8 cellular contexts compared by ENCODE assay signal in the genomic region with DNA sequence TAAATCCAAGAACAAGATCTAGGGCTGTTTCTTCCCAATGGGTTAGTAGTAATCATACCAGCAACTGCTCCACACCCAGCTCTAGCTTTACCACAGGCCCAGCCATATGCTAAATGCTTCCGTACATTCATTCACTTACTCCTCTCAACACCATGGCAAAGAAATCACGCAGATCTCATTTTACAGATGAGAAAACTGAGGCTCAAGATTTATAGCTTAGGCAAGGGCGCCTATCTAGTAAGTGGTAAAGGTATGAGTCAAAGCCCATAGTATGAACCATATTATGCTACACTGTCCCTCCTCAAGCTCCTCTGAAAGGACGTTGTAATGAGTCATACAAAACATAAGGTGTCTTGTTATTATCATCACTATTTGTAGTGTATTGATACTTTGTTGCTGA.
DNase-seq lines count a peak whose midpoint lies in the region; ATAC-seq and TF ChIP-seq lines count a peak whose summit lies in the region.

No MANE protein-coding gene starts in this region.

- H3K9me3 ChIP-seq in upper lobe of left lung, result no peaks in the 10 kb centered on the region
- no peaks in the 10 kb centered on the region for H3K9me3 ChIP-seq in MM.1S (replicated peaks; ENCODE audit: insufficient read depth, low read length)

- no peaks in the 10 kb centered on the region for H3K79me2 ChIP-seq in MM.1S (ENCODE audit: low read length)

- H3K9ac ChIP-seq in MM.1S (ENCODE audit: low read length), result no peak overlapping the region

- H3K36me3 Mint-ChIP-seq in immature natural killer cell, result peaks cover 7 to 30% (median 20%) of the 10 kb centered on the region in 3 donors

- TF ChIP-seq EP300 in upper lobe of left lung (IDR thresholded peaks at IDR 0.05), result no peak

- no peak overlapping the region for H3K4me2 ChIP-seq in MM.1S (ENCODE audit: low read depth, low read length)

- no peak overlapping the region for H3K4me3 ChIP-seq in upper lobe of left lung
- no peak overlapping the region for H3K4me3 ChIP-seq in MM.1S (ENCODE audit: low read length)

- TF ChIP-seq POLR2A in upper lobe of left lung (IDR thresholded peaks at IDR 0.05), result no peak

- H3K27ac ChIP-seq in upper lobe of left lung, result no peak overlapping the region
- no peak overlapping the region for H3K27ac ChIP-seq in MM.1S (ENCODE audit: low read length)

- H3F3A ChIP-seq in MM.1S (ENCODE audit: insufficient read depth, low read length), result no peaks in the 10 kb centered on the region

- H3K36me3 ChIP-seq in upper lobe of left lung, result no peaks in the 10 kb centered on the region
- H3K36me3 ChIP-seq in MM.1S (replicated peaks; ENCODE audit: insufficient read depth, low read length), result no peaks in the 10 kb centered on the region

- H3K4me3 Mint-ChIP-seq in immature natural killer cell, result peak overlapping the region in 1 of 5 donors; percentile 74

- DNase-seq in immature natural killer cell (peak in 1 of 3 donors; percentile 22), upper lobe of left lung (no peak), GDM1 (lab: John Stamatoyannopoulos, UW) (no peak), MM.1S (no peak)
- DNase-seq in effector CD4-positive, alpha-beta T cell, result no peak

- peaks cover 18 to 19% of the 10 kb centered on the region in 2 donors for H3K4me1 Mint-ChIP-seq in immature natural killer cell

- H3K4me1 ChIP-seq in upper lobe of left lung (peaks cover 0 to 5% (median 0%) of the 10 kb centered on the region in 4 donors), MM.1S (ENCODE audit: low read length) (no peaks in the 10 kb centered on the region; the same call in 1 of the 2 replicates)

- peaks cover 0 to 6% (median 2%) of the 10 kb centered on the region in 3 donors for H3K27me3 Mint-ChIP-seq in immature natural killer cell (ENCODE audit: low read depth in 3 of 3)

- H3K9me3 Mint-ChIP-seq in immature natural killer cell, result no peaks in the 10 kb centered on the region

- peak overlapping the region; percentile 1 to 89 (median 40) for H3K27ac Mint-ChIP-seq in immature natural killer cell

- H3K9me2 ChIP-seq in MM.1S (replicated peaks; ENCODE audit: insufficient read depth, low read length), result no peaks in the 10 kb centered on the region

- TF ChIP-seq CTCF in upper lobe of left lung (IDR thresholded peaks at IDR 0.05), result no peak
- TF ChIP-seq CTCF in MM.1S (IDR thresholded peaks at IDR 0.05; ENCODE audit: low read length), result no peak

- no peaks in the 10 kb centered on the region for H4K20me1 ChIP-seq in MM.1S (ENCODE audit: insufficient read depth, low read length)

- ATAC-seq in GM18868 (IDR thresholded peaks at IDR 0.05; ENCODE audit: unreplicated experiment) (peak; percentile 94), GM21576 (IDR thresholded peaks at IDR 0.05; ENCODE audit: unreplicated experiment) (peak; percentile 80), HG03469 (IDR thresholded peaks at IDR 0.05; ENCODE audit: unreplicated experiment) (peak; percentile 89), upper lobe of left lung (ENCODE audit: low FRiP score in 2 of 2) (no peak)

- no peak overlapping the region for H2AFZ ChIP-seq in MM.1S (ENCODE audit: low read length)

- H3K27me3 ChIP-seq in upper lobe of left lung (no peaks in the 10 kb centered on the region), MM.1S (replicated peaks; ENCODE audit: insufficient read depth, low read length) (no peaks in the 10 kb centered on the region)

- 92 to 94% methylated on average over 4 of the region's 4 CpGs for WGBS in upper lobe of left lung, 2 donors

Comparison
In these comparisons a context has a peak if more than half of its experiments do, and no peak if none do; other contexts are left out.
1. ATAC-seq: peak in GM18868 (single experiment), GM21576 (single experiment) and HG03469 (single experiment); none in upper lobe of left lung (0 of 2).